8 cellular contexts compared by ENCODE assay signal in genomic region chr3:153161714-153162512, GRCh38. TPM values are rescaled to one million over a fixed set of nuclear protein-coding genes. Genes with fewer than 3 reads are reported as not detected.
DNase-seq lines count a peak whose midpoint lies in the region.

Gene RAP2B, plus strand, starts transcription at chr3:153162226. Its CDS starts 468 bp downstream, at chr3:153162694.

- H3K4me1 Mint-ChIP-seq in activated naive CD4-positive, alpha-beta T cell treated with anti-CD3 and anti-CD28 coated beads, Interleukin-2, amount 10 ng/mL, durations not matched to agents 7 days and 5 days: peaks cover 47% of the 10 kb centered on the region

- H3K9me3 Mint-ChIP-seq in activated naive CD4-positive, alpha-beta T cell treated with anti-CD3 and anti-CD28 coated beads, Interleukin-2, amount 10 ng/mL, durations not matched to agents 7 days and 5 days: no peaks in the 10 kb centered on the region

- peak within 1 kb of the TSS; percentile 89 for H3K4me3 ChIP-seq in SK-N-MC

- peak within 1 kb of the TSS; percentile 29; the same call in 1 of the 2 replicates for H3K27ac ChIP-seq in SK-N-MC

- peaks cover 41% of the 10 kb centered on the region for H3K36me3 Mint-ChIP-seq in activated naive CD4-positive, alpha-beta T cell treated with anti-CD3 and anti-CD28 coated beads, Interleukin-2, amount 10 ng/mL, durations not matched to agents 7 days and 5 days

- H3K27me3 Mint-ChIP-seq in activated naive CD4-positive, alpha-beta T cell treated with anti-CD3 and anti-CD28 coated beads, Interleukin-2, amount 10 ng/mL, durations not matched to agents 7 days and 5 days: peaks cover 5% of the 10 kb centered on the region

- peak within 1 kb of the TSS; percentile 95 for H3K4me3 Mint-ChIP-seq in activated naive CD4-positive, alpha-beta T cell treated with anti-CD3 and anti-CD28 coated beads, Interleukin-2, amount 10 ng/mL, durations not matched to agents 7 days and 5 days

- no peaks in the 10 kb centered on the region for H3K36me3 ChIP-seq in SK-N-MC (ENCODE audit: insufficient read depth, low read length)

- no peaks in the 10 kb centered on the region for H3K9me3 ChIP-seq in SK-N-MC (ENCODE audit: low read depth, low read length)

- H3K27ac Mint-ChIP-seq in activated naive CD4-positive, alpha-beta T cell treated with anti-CD3 and anti-CD28 coated beads, Interleukin-2, amount 10 ng/mL, durations not matched to agents 7 days and 5 days: peak within 1 kb of the TSS; percentile 99

- CTCF ChIA-PET in activated naive CD4-positive, alpha-beta T cell treated with anti-CD3 and anti-CD28 coated beads, Interleukin-2, amount 10 ng/mL, durations not matched to agents 7 days and 5 days (lab: Charles Lee): interaction anchor here (0.6 to 2.3 kb wide), 6 partner anchors 25 to 460 kb away, joined by 3 to 7 read pairs (median 4); no protein-coding TSS in a partner anchor

- DNase-seq in ELR (ENCODE audit: low read depth): peak; percentile 95
- DNase-seq in H4 (ENCODE audit: low spot score): peak; percentile 93
- peak; percentile 93 for DNase-seq in LoVo (ENCODE audit: low spot score)
- DNase-seq in SK-N-MC (ENCODE audit: low read depth, low spot score): peak; percentile 87
- peak; percentile 97 for DNase-seq in activated naive CD4-positive, alpha-beta T cell treated with anti-CD3 and anti-CD28 coated beads, Interleukin-2, amount 10 ng/mL, durations not matched to agents 7 days and 5 days
- peak; percentile 96 for DNase-seq in germinal center (ENCODE audit: low spot score)
- DNase-seq in nucleus accumbens (lab: John Stamatoyannopoulos, UW): peak; percentile 16 to 97 (median 91)
- peak; percentile 85 for DNase-seq in superior temporal gyrus (ENCODE audit: extremely low spot score)

- H3K9ac ChIP-seq in SK-N-MC (ENCODE audit: insufficient read length): peak within 1 kb of the TSS; percentile 81

RNA-seq across cellular contexts. Expression of gene RAP2B, which starts in this region (rescaled TPM):
- total RNA-seq in H4 (2014; rRNA removed; shearing (Covaris generic)): 15.7 TPM in 2 replicates

Comparison
In these comparisons a context has a peak if more than half of its experiments do, and no peak if none do; other contexts are left out.
1. Peak in every context shown above with its lines: DNase-seq, H3K4me3 ChIP-seq and H3K27ac ChIP-seq.